In the genomic region with DNA sequence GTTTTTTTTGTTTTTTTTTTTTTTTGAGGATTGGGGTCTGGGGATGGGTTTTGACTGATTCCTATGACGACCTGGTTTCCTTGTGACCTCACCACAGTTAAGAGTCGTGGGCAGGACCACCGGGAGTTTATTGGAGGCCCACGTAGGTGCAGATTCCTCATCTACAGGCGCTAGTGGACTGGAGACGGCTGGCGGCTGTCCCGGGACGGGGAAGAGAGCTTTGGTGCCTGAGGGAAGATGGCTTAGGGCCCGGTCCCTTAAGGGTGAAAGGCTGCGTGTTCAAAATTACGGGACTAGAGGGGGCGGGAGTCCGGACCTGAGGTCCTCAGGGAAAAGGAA, we compare ENCODE assay signal across 1 cellular context.
TF ChIP-seq lines count a peak whose summit lies in the region.

No MANE protein-coding gene starts in this region.

TF ChIP-seq in SK-N-SH, 30 proteins besides CTCF, POLR2A, EP300 and RAD21 (continued from another document):
- TF ChIP-seq TAF1 (IDR thresholded peaks at IDR 0.05; ENCODE audit: borderline replicate concordance, low read depth, low read length): no peak
- no peak for TF ChIP-seq GABPA (IDR thresholded peaks at IDR 0.05; ENCODE audit: low read depth)
- no peak for TF ChIP-seq TEAD4 (IDR thresholded peaks at IDR 0.05; ENCODE audit: borderline replicate concordance, insufficient read depth)
- no peak for TF ChIP-seq FOXM1 (IDR thresholded peaks at IDR 0.05; ENCODE audit: low read depth)
- TF ChIP-seq ZBTB33 (IDR thresholded peaks at IDR 0.05; ENCODE audit: borderline replicate concordance, low read depth): no peak
- no peak for TF ChIP-seq FOXJ3 (CRISPR knock-in tag; IDR thresholded peaks at IDR 0.05)
- TF ChIP-seq SMC3 (IDR thresholded peaks at IDR 0.05; ENCODE audit: low read depth, low read length): no peak
